20 cellular contexts compared by ENCODE assay signal in the genomic region with DNA sequence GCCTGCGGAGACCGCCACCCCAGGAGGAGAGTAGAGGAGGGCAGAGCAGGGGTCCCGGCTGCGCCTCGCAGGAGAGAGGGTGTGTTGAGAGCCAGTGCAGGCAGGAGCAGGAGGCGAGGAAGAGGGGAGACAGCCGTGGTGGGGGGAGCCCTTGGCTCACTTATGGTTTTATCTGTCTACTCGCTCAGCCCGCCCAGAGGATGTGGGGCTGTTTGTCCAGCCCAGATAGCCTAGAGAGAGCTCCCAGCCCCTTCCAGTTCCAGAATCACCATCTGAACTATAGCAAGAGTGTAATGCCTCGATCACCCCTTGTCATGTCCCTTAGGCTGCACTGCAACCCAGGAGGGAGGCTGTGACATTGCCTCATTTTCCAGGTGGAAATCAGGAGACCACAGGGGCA. TPM values are rescaled to one million over a fixed set of nuclear protein-coding genes. Genes with fewer than 3 reads are reported as not detected.
"Had no signal": no experiment of that assay in that cellular context is flagged by ENCODE, and none has a peak within 500 bp of the region (broad histone marks: within the 10 kb centered on the region; RNA-seq: fewer than 3 reads in every experiment).

No MANE protein-coding gene starts in this region.

- H3K27ac Mint-ChIP-seq: activated naive CD4-positive, alpha-beta T cell treated with anti-CD3 and anti-CD28 coated beads, Interleukin-2, amount 50 U/mL, for 72 hours; effector memory CD8-positive, alpha-beta T cell had no signal

- H3K9me3 Mint-ChIP-seq: activated naive CD4-positive, alpha-beta T cell treated with anti-CD3 and anti-CD28 coated beads, Interleukin-2, amount 50 U/mL, for 72 hours; effector memory CD8-positive, alpha-beta T cell; mesothelial cell of epicardium had no signal

- H3K9me3 ChIP-seq: adrenal gland, psoas muscle, tibial nerve, uterus had no signal

- H3K27me3 Mint-ChIP-seq: effector memory CD8-positive, alpha-beta T cell had no signal

- H3K36me3 Mint-ChIP-seq: activated naive CD4-positive, alpha-beta T cell treated with anti-CD3 and anti-CD28 coated beads, Interleukin-2, amount 50 U/mL, for 72 hours had no signal

- H3K4me3 Mint-ChIP-seq: effector memory CD8-positive, alpha-beta T cell; mesothelial cell of epicardium had no signal

- H3K4me1 ChIP-seq: adrenal gland, psoas muscle, uterus had no signal

- H3K27me3 ChIP-seq: adrenal gland, hepatocyte, tibial nerve, uterus had no signal

- H3K4me3 ChIP-seq: adrenal gland, hepatocyte, psoas muscle, tibial nerve, uterus had no signal

- H3K36me3 ChIP-seq: adrenal gland, uterus had no signal

- DNase-seq: activated CD4-positive, alpha-beta T cell treated with anti-CD3 and anti-CD28 coated beads, Interleukin-2, amount 50 U/mL, for 1 hour; activated CD4-positive, CD25-positive, alpha-beta regulatory T cell treated with anti-CD3 and anti-CD28 coated beads, Interleukin-2, amount 50 U/mL, for 72 hours; activated CD8-positive, alpha-beta memory T cell treated with anti-CD3 and anti-CD28 coated beads, Interleukin-2, amount 50 U/mL, for 4 hours; activated gamma-delta T cell treated with Interleukin-2 at 50 U/mL for 16 hours; adrenal gland; effector memory CD8-positive, alpha-beta T cell; psoas muscle; right cardiac atrium; stimulated activated CD4-positive, alpha-beta T cell treated with anti-CD3 and anti-CD28 coated beads, Interleukin-2, amount 100 ng/mL, for 24 hours; stimulated activated naive CD8-positive, alpha-beta T cell treated with anti-CD3 and anti-CD28 coated beads, Interleukin-15, Interleukin-2, amounts not matched to agents 100 U/mL and 50 U/mL, for 24 hours; uterus had no signal

RNA-seq across cellular contexts. Expression of a gene that starts 51.0 kb away (rescaled TPM):
- total RNA-seq: astrocyte, bronchial epithelial cell, glomerular endothelial cell, lung microvascular endothelial cell, osteocyte had no signal
